20 cellular contexts compared by ENCODE assay signal in the genomic region with DNA sequence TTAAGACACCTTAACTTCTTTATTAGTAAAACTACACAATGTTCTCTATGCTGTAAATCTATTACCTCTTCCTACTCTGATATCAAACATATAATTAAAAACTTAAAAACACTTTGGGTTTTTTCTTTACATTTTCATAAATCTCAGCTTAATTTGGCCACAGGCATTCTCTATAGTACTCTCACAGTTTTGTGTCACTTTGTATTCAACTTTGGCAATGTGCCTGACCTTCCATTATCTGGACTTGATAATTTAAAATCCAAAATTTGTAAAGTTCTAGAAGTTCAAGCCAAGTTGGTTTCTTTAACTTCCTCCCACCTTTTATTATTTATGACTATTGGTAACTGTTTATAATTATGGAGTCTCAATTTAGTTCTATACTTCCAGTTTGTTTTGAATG. TPM values are rescaled to one million over a fixed set of nuclear protein-coding genes. Genes with fewer than 3 reads are reported as not detected.
A peak's percentile ranks its signal among the peaks of the same experiment; 100 is the strongest.
DNase-seq lines count a peak whose midpoint lies in the region; ATAC-seq, FAIRE-seq and TF ChIP-seq lines count a peak whose summit lies in the region.
"Had no signal": no experiment of that assay in that cellular context is flagged by ENCODE, and none has a peak within 500 bp of the region (broad histone marks: within the 10 kb centered on the region; RNA-seq: fewer than 3 reads in every experiment).

No MANE protein-coding gene starts in this region.

- no peak overlapping the region for H3K4me2 ChIP-seq in SK-N-SH
- H3K4me2 ChIP-seq in mammary epithelial cell (ENCODE audit: insufficient read depth, low read depth, low read length), result no peak overlapping the region

- H3K4me1 ChIP-seq in SK-N-SH (ENCODE audit: control insufficient read depth in 1 of 2, insufficient read depth in 2 of 2, low read depth in 1 of 2, low read length in 1 of 2) (peaks cover 12 to 24% of the 10 kb centered on the region in 2 experiments; a peak in 3 of 4 replicates), heart right ventricle (peaks cover 5 to 63% (median 40%) of the 10 kb centered on the region in 9 donors), right cardiac atrium (ENCODE audit: control insufficient read depth, insufficient read depth, low read length) (peaks cover 8% of the 10 kb centered on the region), mammary epithelial cell (ENCODE audit: insufficient read depth, low read length) (peaks cover 34% of the 10 kb centered on the region)

- DNase-seq in SK-N-SH (no peak), heart right ventricle (no peak), right cardiac atrium (no peak), mammary epithelial cell (no peak), GM12892 (ENCODE audit: insufficient read length) (no peak)
- DNase-seq: CD4-positive, alpha-beta memory T cell; DMS79; H7; MM.1S; NCI-H1092 treated with DMSO at 0.1 percent for 48 hours; NCI-H1694; NCI-H2227 treated with DMSO at 0.1 percent for 48 hours; NCI-H524; SJCRH30 had no signal

- no peak overlapping the region for H3K4me3 Mint-ChIP-seq in stimulated activated memory B cell treated with anti-CD40 and anti-IgM and Interleukin-4, amounts not matched to agents 10 μg/mL and 1 μg/mL and 100 μg/mL, for 72 hours
- H3K4me3 Mint-ChIP-seq in activated T-helper 17 cell treated with anti-CD3 and anti-CD28 coated beads, Interleukin-2, amount 50 U/mL, for 72 hours, result no peak overlapping the region
- H3K4me3 Mint-ChIP-seq: B cell; CD4-positive, alpha-beta memory T cell had no signal

- ATAC-seq in SK-N-SH treated with all-trans-retinoic acid at 6 μM for 48 hours (no peak), heart right ventricle (no peak), right cardiac atrium (no peak)
- no peak for ATAC-seq in stimulated activated memory B cell treated with anti-CD40 and anti-IgM and Interleukin-4, amounts not matched to agents 10 μg/mL and 1 μg/mL and 100 μg/mL, for 72 hours
- no peak for ATAC-seq in activated T-helper 17 cell treated with anti-CD3 and anti-CD28 coated beads, Interleukin-2, amount 50 U/mL, for 72 hours (replicated peaks)

- no peak for FAIRE-seq in GM12892 (lab: Jason Lieb, UNC)
- FAIRE-seq: RCC 7860 had no signal

- no peaks in the 10 kb centered on the region for H3K9me2 ChIP-seq in SK-N-SH

- no TSS peak for BruUV-seq in mammary epithelial cell (replicated peaks; lab: Mats Ljungman, UMichigan)

- dilution Hi-C loops in mammary epithelial cell (cut with HindIII; ENCODE audit: low sequenced_read_pairs), result no loop called here

- H3K9me3 ChIP-seq in SK-N-SH (no peaks in the 10 kb centered on the region), heart right ventricle (no peaks in the 10 kb centered on the region), right cardiac atrium (ENCODE audit: control insufficient read depth, low read length) (no peaks in the 10 kb centered on the region), mammary epithelial cell (replicated peaks; ENCODE audit: insufficient read depth, low read length) (no peaks in the 10 kb centered on the region)
- H3K9me3 ChIP-seq: SJCRH30 had no signal

- no peaks in the 10 kb centered on the region for H4K20me1 ChIP-seq in SK-N-SH (ENCODE audit: insufficient read depth)
- H4K20me1 ChIP-seq in mammary epithelial cell (ENCODE audit: insufficient read depth, low read length), result peaks cover 3% of the 10 kb centered on the region

- H3K4me3 ChIP-seq in SK-N-SH (ENCODE audit: low read depth in 2 of 2, low read length in 1 of 2) (no peak overlapping the region), heart right ventricle (no peak overlapping the region), right cardiac atrium (ENCODE audit: low read length) (no peak overlapping the region), mammary epithelial cell (replicated peaks in 1 of 3; ENCODE audit: insufficient read depth in 1 of 3, low read depth in 2 of 3, low read length in 3 of 3) (no peak overlapping the region)
- H3K4me3 ChIP-seq: SJCRH30 had no signal

- CTCF ChIA-PET in SK-N-SH (lab: Yijun Ruan, JAX) (no interaction called here), mammary epithelial cell (lab: Charles Lee; ENCODE audit: low non-redundant PET) (no interaction called here)

- POLR2A ChIA-PET in SK-N-SH (lab: Yijun Ruan, JAX), result no interaction called here

- intact Hi-C loops in heart right ventricle (cut with DNase I) (loop anchor here in 4 of 10 donors (5.0 to 10.0 kb wide), 2 partner anchors 130 to 133 kb away; partner anchors contain the start of gene DGKH (in 4 of the 4)), right cardiac atrium (cut with DNase I) (no loop called here), mammary epithelial cell (cut with micrococcal nuclease) (no loop called here)

- H3K79me2 ChIP-seq in SK-N-SH (ENCODE audit: insufficient read depth) (peaks cover 13% of the 10 kb centered on the region), mammary epithelial cell (ENCODE audit: insufficient read depth, low read length) (peaks cover 39% of the 10 kb centered on the region)

- H2AFZ ChIP-seq in SK-N-SH (ENCODE audit: low read depth), result no peak overlapping the region
- no peak overlapping the region for H2AFZ ChIP-seq in mammary epithelial cell (ENCODE audit: low read depth, low read length)

- TF ChIP-seq POLR2A in GM12892 (IDR thresholded peaks at IDR 0.05; ENCODE audit: low read depth, low read length), result no peak

- H3F3A ChIP-seq in SK-N-SH (replicated peaks; ENCODE audit: insufficient read depth), result peaks cover 20% of the 10 kb centered on the region

- no peak overlapping the region; a peak in 1 of 4 replicates for H3K27ac ChIP-seq in SK-N-SH (ENCODE audit: low read depth in 2 of 2, low read length in 1 of 2)
- peak overlapping the region in 9 of 10 donors; percentile 1 to 70 (median 23) for H3K27ac ChIP-seq in heart right ventricle
- H3K27ac ChIP-seq in right cardiac atrium (ENCODE audit: low read length), result no peak overlapping the region
- H3K27ac ChIP-seq in mammary epithelial cell (ENCODE audit: insufficient read depth, low read depth, low read length), result peak overlapping the region; percentile 15
- H3K27ac ChIP-seq: 22Rv1, SJCRH30 had no signal

- no peak for TF ChIP-seq RAD21 in SK-N-SH (IDR thresholded peaks at IDR 0.05; ENCODE audit: low read length)

- H3K36me3 Mint-ChIP-seq in stimulated activated memory B cell treated with anti-CD40 and anti-IgM and Interleukin-4, amounts not matched to agents 10 μg/mL and 1 μg/mL and 100 μg/mL, for 72 hours, result peaks cover 12% of the 10 kb centered on the region
- peaks cover 22% of the 10 kb centered on the region for H3K36me3 Mint-ChIP-seq in activated T-helper 17 cell treated with anti-CD3 and anti-CD28 coated beads, Interleukin-2, amount 50 U/mL, for 72 hours (ENCODE audit: low read depth)

- H3K27ac Mint-ChIP-seq in stimulated activated memory B cell treated with anti-CD40 and anti-IgM and Interleukin-4, amounts not matched to agents 10 μg/mL and 1 μg/mL and 100 μg/mL, for 72 hours, result peak overlapping the region; percentile 24
- no peak overlapping the region for H3K27ac Mint-ChIP-seq in activated T-helper 17 cell treated with anti-CD3 and anti-CD28 coated beads, Interleukin-2, amount 50 U/mL, for 72 hours
- H3K27ac Mint-ChIP-seq: B cell; CD4-positive, alpha-beta memory T cell had no signal

- H3K9me3 Mint-ChIP-seq in stimulated activated memory B cell treated with anti-CD40 and anti-IgM and Interleukin-4, amounts not matched to agents 10 μg/mL and 1 μg/mL and 100 μg/mL, for 72 hours, result no peaks in the 10 kb centered on the region
- H3K9me3 Mint-ChIP-seq in activated T-helper 17 cell treated with anti-CD3 and anti-CD28 coated beads, Interleukin-2, amount 50 U/mL, for 72 hours, result no peaks in the 10 kb centered on the region
- H3K9me3 Mint-ChIP-seq: CD4-positive, alpha-beta memory T cell had no signal

- H3K36me3 ChIP-seq in SK-N-SH (replicated peaks in 1 of 2; ENCODE audit: control insufficient read depth in 1 of 2, insufficient read depth in 2 of 2, low read length in 1 of 2) (no peaks in the 10 kb centered on the region), heart right ventricle (peaks cover 0 to 15% (median 0%) of the 10 kb centered on the region in 9 donors), mammary epithelial cell (ENCODE audit: insufficient read depth, low read length) (no peaks in the 10 kb centered on the region)
- H3K36me3 ChIP-seq: SJCRH30 had no signal

- TF ChIP-seq CTCF in SK-N-SH (IDR thresholded peaks at IDR 0.05) (no peak), heart right ventricle (IDR thresholded peaks at IDR 0.05) (no peak), mammary epithelial cell (conservative IDR thresholded peaks at IDR 0.05 in 1 of 2, IDR thresholded peaks at IDR 0.05 in 1 of 2; ENCODE audit: extremely low read depth in 1 of 2, insufficient read depth in 1 of 2, low read depth in 1 of 2, low read length in 2 of 2) (no peak)

- no peaks in the 10 kb centered on the region for H3K27me3 ChIP-seq in SK-N-SH (ENCODE audit: insufficient read depth)
- no peaks in the 10 kb centered on the region for H3K27me3 ChIP-seq in heart right ventricle
- no peaks in the 10 kb centered on the region for H3K27me3 ChIP-seq in right cardiac atrium (ENCODE audit: control insufficient read depth, insufficient read depth)
- no peaks in the 10 kb centered on the region for H3K27me3 ChIP-seq in mammary epithelial cell (ENCODE audit: insufficient read depth, low read length)
- H3K27me3 ChIP-seq: SJCRH30 had no signal

- in situ Hi-C loops in mammary epithelial cell (cut with MboI; ENCODE audit: low sequenced_read_pairs in 2 of 2), result loop anchor here in 1 of 2 donors (25.0 kb wide), 1 partner anchor 252 kb away; no protein-coding TSS in a partner anchor

- H3K4me1 Mint-ChIP-seq in stimulated activated memory B cell treated with anti-CD40 and anti-IgM and Interleukin-4, amounts not matched to agents 10 μg/mL and 1 μg/mL and 100 μg/mL, for 72 hours, result peaks cover 32% of the 10 kb centered on the region
- H3K4me1 Mint-ChIP-seq in activated T-helper 17 cell treated with anti-CD3 and anti-CD28 coated beads, Interleukin-2, amount 50 U/mL, for 72 hours, result peaks cover 13% of the 10 kb centered on the region

- H3K9ac ChIP-seq in SK-N-SH (no peak overlapping the region), mammary epithelial cell (ENCODE audit: insufficient read depth, low read length) (no peak overlapping the region)

- no peaks in the 10 kb centered on the region for H3K27me3 Mint-ChIP-seq in stimulated activated memory B cell treated with anti-CD40 and anti-IgM and Interleukin-4, amounts not matched to agents 10 μg/mL and 1 μg/mL and 100 μg/mL, for 72 hours
- H3K27me3 Mint-ChIP-seq in activated T-helper 17 cell treated with anti-CD3 and anti-CD28 coated beads, Interleukin-2, amount 50 U/mL, for 72 hours, result no peaks in the 10 kb centered on the region
- H3K27me3 Mint-ChIP-seq: B cell; CD4-positive, alpha-beta memory T cell had no signal

- no peak for TF ChIP-seq EP300 in SK-N-SH (IDR thresholded peaks at IDR 0.05; ENCODE audit: borderline replicate concordance in 1 of 2, low read depth in 1 of 2, low read length in 1 of 2)

RNA-seq across cellular contexts. Expression of gene VWA8, which starts 46.4 kb away (rescaled TPM):
- 5.5 and 6.3 TPM in 2 replicates for polyA plus RNA-seq in SK-N-SH (2012; rRNA removed)
- polyA plus RNA-seq in SK-N-SH (2012; cell fraction: cytosol; rRNA removed), result 7.0 and 7.3 TPM in 2 replicates
- 4.5 and 8.9 TPM in 2 replicates for polyA plus RNA-seq in SK-N-SH (2012; cell fraction: nucleus; rRNA removed)
- total RNA-seq in heart right ventricle, result 10 to 100 TPM; 36.1 to 71.6 (median 60.8) TPM
- polyA plus RNA-seq in heart right ventricle, result 10 to 100 TPM in 1 of 2 donors, 1 to 10 TPM in 1; 7.5 to 19.9 TPM
- 10 to 100 TPM; 33.0 to 41.7 (median 36.0) TPM for total RNA-seq in right cardiac atrium
- polyA plus RNA-seq in right cardiac atrium, result 11.7 TPM
- total RNA-seq in mammary epithelial cell, result 10 to 100 TPM; 24.1 to 32.0 TPM
- 10.1 TPM for polyA plus RNA-seq in mammary epithelial cell
- polyA minus RNA-seq in mammary epithelial cell, result 62.1 TPM
- polyA plus RNA-seq in GM12892 (2012; ENCODE audit: missing spikeins), result 11.7 TPM
- total RNA-seq in activated T-helper 17 cell treated with anti-CD3 and anti-CD28 coated beads, Interleukin-2, amount 50 U/mL, for 72 hours, result 10 to 100 TPM in 1 of 2 donors, 1 to 10 TPM in 1; 7.4 to 11.2 TPM

Comparison
In these comparisons a context has a peak if more than half of its experiments do, and no peak if none do; other contexts are left out.
1. H3K27ac ChIP-seq: peak in heart right ventricle (9 of 10) and mammary epithelial cell (single experiment); none in SK-N-SH (0 of 2) and right cardiac atrium (single experiment).